In genomic region chr1:204829133-204829532, GRCh38 we compare ENCODE assay signal across 8 cellular contexts. TPM values are rescaled to one million over a fixed set of nuclear protein-coding genes. Genes with fewer than 3 reads are reported as not detected.
DNase-seq lines count a peak whose midpoint lies in the region; ATAC-seq and TF ChIP-seq lines count a peak whose summit lies in the region.

No MANE protein-coding gene starts in this region.

- no peak for DNase-seq in T-helper 1 cell
- no peak for DNase-seq in central memory CD8-positive, alpha-beta T cell (ENCODE audit: low spot score in 2 of 2)
- DNase-seq in midbrain (lab: John Stamatoyannopoulos, UW), result peak; percentile 43
- no peak for DNase-seq in tibial nerve (ENCODE audit: low spot score in 2 of 2)
- DNase-seq in glomerular visceral epithelial cell (ENCODE audit: extremely low spot score), result no peak
- no peak for DNase-seq in SW480 (ENCODE audit: low spot score)
- DNase-seq in activated CD4-positive, alpha-beta T cell treated with anti-CD3 and anti-CD28 coated beads, Interleukin-2, amount 50 U/mL, for 1 hour, result no peak

- no peaks in the 10 kb centered on the region for H3K4me1 Mint-ChIP-seq in T-helper 1 cell treated with Interleukin-12 subunit alpha and Interleukin-12 subunit beta and Interleukin-4 antibody, amounts not matched to agents 30 μg/mL and 1 μg/mL, for 36 hours (ENCODE audit: low read depth)
- H3K4me1 Mint-ChIP-seq in central memory CD8-positive, alpha-beta T cell, result peaks cover 9% of the 10 kb centered on the region

- H3K27me3 Mint-ChIP-seq in T-helper 1 cell treated with Interleukin-12 subunit alpha and Interleukin-12 subunit beta and Interleukin-4 antibody, amounts not matched to agents 30 μg/mL and 1 μg/mL, for 36 hours (ENCODE audit: low read depth), result peaks cover 61% of the 10 kb centered on the region
- peaks cover 42% of the 10 kb centered on the region for H3K27me3 Mint-ChIP-seq in central memory CD8-positive, alpha-beta T cell

- no peak for TF ChIP-seq EP300 in tibial nerve (IDR thresholded peaks at IDR 0.05)

- peak overlapping the region; percentile 34 to 54 (median 39) for H3K4me3 ChIP-seq in tibial nerve

- H3K27ac Mint-ChIP-seq in T-helper 1 cell treated with Interleukin-12 subunit alpha and Interleukin-12 subunit beta and Interleukin-4 antibody, amounts not matched to agents 30 μg/mL and 1 μg/mL, for 36 hours, result no peak overlapping the region
- no peak overlapping the region for H3K27ac Mint-ChIP-seq in central memory CD8-positive, alpha-beta T cell (ENCODE audit: low read depth)

- H3K9me3 Mint-ChIP-seq in T-helper 1 cell treated with Interleukin-12 subunit alpha and Interleukin-12 subunit beta and Interleukin-4 antibody, amounts not matched to agents 30 μg/mL and 1 μg/mL, for 36 hours, result no peaks in the 10 kb centered on the region
- H3K9me3 Mint-ChIP-seq in central memory CD8-positive, alpha-beta T cell, result no peaks in the 10 kb centered on the region

- H3K27ac ChIP-seq in tibial nerve, result peak overlapping the region; percentile 17 to 84 (median 51)

- H3K36me3 ChIP-seq in tibial nerve, result no peaks in the 10 kb centered on the region

- H3K4me3 Mint-ChIP-seq in T-helper 1 cell treated with Interleukin-12 subunit alpha and Interleukin-12 subunit beta and Interleukin-4 antibody, amounts not matched to agents 30 μg/mL and 1 μg/mL, for 36 hours, result peak overlapping the region; percentile 49
- H3K4me3 Mint-ChIP-seq in central memory CD8-positive, alpha-beta T cell, result peak overlapping the region; percentile 40

- H3K9me3 ChIP-seq in tibial nerve, result no peaks in the 10 kb centered on the region

- WGBS in tibial nerve, 2 donors, result 24 to 28% methylated on average over 5 of the region's 5 CpGs

- no peak for TF ChIP-seq POLR2A in tibial nerve (IDR thresholded peaks at IDR 0.05)

- H3K4me1 ChIP-seq in tibial nerve, result peaks cover 0 to 13% (median 0%) of the 10 kb centered on the region in 4 donors

- ATAC-seq in central memory CD8-positive, alpha-beta T cell (replicated peaks; ENCODE audit: extremely low read depth, poor library complexity, severe bottlenecking), result no peak

- H3K27me3 ChIP-seq in tibial nerve, result peaks cover 0 to 36% of the 10 kb centered on the region in 2 donors

- no peaks in the 10 kb centered on the region for H3K36me3 Mint-ChIP-seq in T-helper 1 cell treated with Interleukin-12 subunit alpha and Interleukin-12 subunit beta and Interleukin-4 antibody, amounts not matched to agents 30 μg/mL and 1 μg/mL, for 36 hours (ENCODE audit: low read depth)
- H3K36me3 Mint-ChIP-seq in central memory CD8-positive, alpha-beta T cell (ENCODE audit: insufficient read depth), result no peaks in the 10 kb centered on the region

- TF ChIP-seq CTCF in tibial nerve (IDR thresholded peaks at IDR 0.05), result no peak

RNA-seq across cellular contexts. Expression of gene NFASC, which starts 41.5 kb away (rescaled TPM):
- 100 to 1,000 TPM in 1 of 4 donors, 10 to 100 TPM in 3; 69.9 to 112 (median 94.0) TPM for total RNA-seq in tibial nerve
